In the genomic region with DNA sequence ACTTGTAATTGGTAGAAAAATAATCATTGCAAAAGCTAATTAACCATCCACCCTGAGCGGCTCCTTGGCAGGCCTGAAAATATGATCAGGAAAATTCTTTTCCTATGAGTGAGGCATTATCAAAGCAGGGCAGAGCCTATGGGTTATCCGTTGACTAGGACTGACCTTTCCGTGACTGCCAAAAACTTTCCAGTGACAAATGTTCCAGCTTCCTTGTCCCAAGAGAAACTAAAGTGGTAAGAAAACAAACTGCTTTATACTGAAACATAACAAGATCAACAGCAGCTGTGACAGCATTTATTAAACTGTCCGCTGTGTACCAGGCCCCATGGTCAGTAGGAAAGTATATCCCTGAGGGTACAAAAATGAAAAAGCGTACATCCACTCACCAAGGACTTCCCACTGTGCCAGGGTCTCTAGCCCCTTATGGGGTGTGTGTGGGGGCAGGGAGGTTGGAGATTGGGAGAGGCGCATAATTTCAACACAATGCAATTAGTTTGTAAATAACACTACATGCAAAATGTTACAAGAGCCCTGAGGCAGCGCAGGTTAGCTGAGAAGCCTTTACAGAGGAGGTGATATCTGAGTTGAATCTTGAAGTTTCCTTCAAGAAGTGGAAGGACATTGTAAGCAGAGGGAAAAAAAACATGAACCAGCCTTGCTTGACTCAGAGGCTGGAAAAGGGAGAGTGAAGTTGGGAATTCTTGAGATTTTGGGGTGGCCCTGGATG, we compare ENCODE assay signal across 11 cellular contexts. TPM values are rescaled to one million over a fixed set of nuclear protein-coding genes. Genes with fewer than 3 reads are reported as not detected.
DNase-seq lines count a peak whose midpoint lies in the region; ATAC-seq and TF ChIP-seq lines count a peak whose summit lies in the region.
"Had no signal": no experiment of that assay in that cellular context is flagged by ENCODE, and none has a peak within 500 bp of the region (broad histone marks: within the 10 kb centered on the region; RNA-seq: fewer than 3 reads in every experiment).

No MANE protein-coding gene starts in this region.

- no peak overlapping the region for H3K4me3 Mint-ChIP-seq in T-helper 1 cell treated with Interleukin-12 subunit alpha and Interleukin-12 subunit beta and Interleukin-4 antibody, amounts not matched to agents 30 μg/mL and 1 μg/mL, for 36 hours

- 53 to 56% methylated on average over 7 of the region's 7 CpGs for WGBS in tibial nerve, 2 donors

- in situ Hi-C loops in brain microvascular endothelial cell (cut with HindIII; ENCODE audit: low pct_ligation_motif_present, low sequenced_read_pairs), result no loop called here

- H3K9me3 ChIP-seq in tibial nerve, result no peaks in the 10 kb centered on the region

- no peak for TF ChIP-seq POLR2A in tibial nerve (IDR thresholded peaks at IDR 0.05)

- H3K36me3 ChIP-seq in brain microvascular endothelial cell (replicated peaks), result no peaks in the 10 kb centered on the region
- H3K36me3 ChIP-seq in tibial nerve, result no peaks in the 10 kb centered on the region

- peaks cover 2% of the 10 kb centered on the region for H3K36me3 Mint-ChIP-seq in T-helper 1 cell treated with Interleukin-12 subunit alpha and Interleukin-12 subunit beta and Interleukin-4 antibody, amounts not matched to agents 30 μg/mL and 1 μg/mL, for 36 hours (ENCODE audit: low read depth)

- H3K27ac ChIP-seq in brain microvascular endothelial cell (peak overlapping the region; percentile 43), tibial nerve (peak overlapping the region in 3 of 4 donors; percentile 65 to 74 (median 70))
- H3K27ac ChIP-seq: 22Rv1 had no signal

- ATAC-seq in left colon (peak; percentile 68), GM21717 (IDR thresholded peaks at IDR 0.05; ENCODE audit: unreplicated experiment) (no peak)
- ATAC-seq: naive thymus-derived CD4-positive, alpha-beta T cell had no signal

- H3K4me3 ChIP-seq in brain microvascular endothelial cell (ENCODE audit: low read depth, low read length), result no peak overlapping the region
- H3K4me3 ChIP-seq in tibial nerve, result no peak overlapping the region

- H3K27ac Mint-ChIP-seq in T-helper 1 cell treated with Interleukin-12 subunit alpha and Interleukin-12 subunit beta and Interleukin-4 antibody, amounts not matched to agents 30 μg/mL and 1 μg/mL, for 36 hours, result peak overlapping the region; percentile 4

- H3K27me3 ChIP-seq in brain microvascular endothelial cell (replicated peaks) (no peaks in the 10 kb centered on the region), tibial nerve (no peaks in the 10 kb centered on the region)

- DNase-seq in T-helper 1 cell, result no peak
- DNase-seq in brain microvascular endothelial cell, result peak; percentile 45
- DNase-seq in left colon, result no peak
- peak in 1 of 2 donors; percentile 28 for DNase-seq in tibial nerve (ENCODE audit: low spot score in 2 of 2)
- no peak for DNase-seq in NOMO-1 treated with dmso at 0.1 percent for 144 hours (lab: John Stamatoyannopoulos, UW; ENCODE audit: unreplicated experiment)
- DNase-seq in inferior parietal cortex (ENCODE audit: extremely low spot score), result no peak
- DNase-seq: NCI-H1092 treated with DMSO at 0.1 percent for 48 hours had no signal

- TF ChIP-seq CTCF in brain microvascular endothelial cell (IDR thresholded peaks at IDR 0.05; ENCODE audit: low read depth, low read length, missing control alignments) (no peak), tibial nerve (IDR thresholded peaks at IDR 0.05) (no peak)

- H3K4me1 Mint-ChIP-seq in T-helper 1 cell treated with Interleukin-12 subunit alpha and Interleukin-12 subunit beta and Interleukin-4 antibody, amounts not matched to agents 30 μg/mL and 1 μg/mL, for 36 hours (ENCODE audit: low read depth), result peaks cover 30% of the 10 kb centered on the region

- no peaks in the 10 kb centered on the region for H3K9me3 Mint-ChIP-seq in T-helper 1 cell treated with Interleukin-12 subunit alpha and Interleukin-12 subunit beta and Interleukin-4 antibody, amounts not matched to agents 30 μg/mL and 1 μg/mL, for 36 hours
- H3K9me3 Mint-ChIP-seq: naive thymus-derived CD4-positive, alpha-beta T cell had no signal

- intact Hi-C loops in left colon (cut with DNase I, micrococcal nuclease), result no loop called here

- peaks cover 0 to 38% (median 24%) of the 10 kb centered on the region in 4 donors for H3K4me1 ChIP-seq in tibial nerve

- TF ChIP-seq EP300 in tibial nerve (IDR thresholded peaks at IDR 0.05), result peak in 1 of 2 donors; percentile 75

- H3K27me3 Mint-ChIP-seq in T-helper 1 cell treated with Interleukin-12 subunit alpha and Interleukin-12 subunit beta and Interleukin-4 antibody, amounts not matched to agents 30 μg/mL and 1 μg/mL, for 36 hours (ENCODE audit: low read depth), result no peaks in the 10 kb centered on the region
- H3K27me3 Mint-ChIP-seq: naive thymus-derived CD4-positive, alpha-beta T cell had no signal

RNA-seq across cellular contexts. Expression of gene LIPC, which starts 8.6 kb away (rescaled TPM):
- total RNA-seq in left colon (1 to 10 TPM; 3.0 to 6.0 TPM), tibial nerve (10 to 100 TPM; 11.2 to 18.4 (median 14.7) TPM)
